Comparison of ENCODE assay signal across 10 cellular contexts in the genomic region with DNA sequence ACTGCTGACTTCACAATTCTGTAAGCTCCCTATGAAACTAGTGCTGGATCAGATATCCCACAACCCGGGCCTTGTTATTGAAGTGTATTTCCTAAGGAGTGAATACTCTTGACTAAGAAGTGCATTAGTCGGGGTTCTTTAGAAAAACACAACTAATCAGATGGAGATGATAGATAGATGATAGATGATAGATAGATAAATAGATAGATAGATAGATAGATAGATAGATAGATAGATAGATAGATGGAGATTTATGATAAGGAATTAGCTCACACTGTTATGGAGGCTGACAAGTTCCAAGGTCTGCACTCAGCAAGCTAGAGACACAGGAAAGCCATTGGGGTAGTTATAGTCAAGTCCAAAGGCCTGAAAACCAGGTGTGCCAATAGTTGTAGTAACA.
"Had no signal": no experiment of that assay in that cellular context is flagged by ENCODE, and none has a peak within 500 bp of the region (broad histone marks: within the 10 kb centered on the region; RNA-seq: fewer than 3 reads in every experiment).

No MANE protein-coding gene starts in this region.

- H3K36me3 ChIP-seq: HAP-1 had no signal

- H3K4me1 ChIP-seq: HAP-1 had no signal

- ATAC-seq: HCT116 had no signal

- H3K4me3 Mint-ChIP-seq: HFFc6, IgD-negative memory B cell had no signal

- H2AFZ ChIP-seq: GM23248 had no signal

- H3K27ac ChIP-seq: GM23248, HL-60 had no signal

- H3K36me3 Mint-ChIP-seq: IgD-negative memory B cell had no signal

- H3K4me1 Mint-ChIP-seq: IgD-negative memory B cell had no signal

- H3K27me3 Mint-ChIP-seq: IgD-negative memory B cell had no signal

- H3K9me3 ChIP-seq: HAP-1 had no signal

- H3K9ac ChIP-seq: GM23248 had no signal

- DNase-seq: GM23248, H7, HFFc6, Kasumi-1, KG1 had no signal

- FAIRE-seq: HTR-8/SVneo had no signal

- H3K4me3 ChIP-seq: GM23248, HAP-1 had no signal

- H3K27ac Mint-ChIP-seq: HFFc6, IgD-negative memory B cell had no signal
